ENCODE assay signal across 8 cellular contexts in genomic region chr12:121802843-121803698, GRCh38. TPM values are rescaled to one million over a fixed set of nuclear protein-coding genes. Genes with fewer than 3 reads are reported as not detected.
DNase-seq lines count a peak whose midpoint lies in the region; ATAC-seq, FAIRE-seq and TF ChIP-seq lines count a peak whose summit lies in the region.

No MANE protein-coding gene starts in this region.

- H3K36me3 ChIP-seq in keratinocyte (ENCODE audit: control insufficient read depth in 2 of 2, extremely low read depth in 1 of 2, insufficient read depth in 2 of 2, low read length in 2 of 2) = peaks cover 0 to 7% of the 10 kb centered on the region in 2 experiments

- H3K4me3 ChIP-seq in AG04450 (ENCODE audit: low read depth, low read length) (peak overlapping the region; percentile 73), keratinocyte (ENCODE audit: control insufficient read depth in 2 of 3, extremely low read depth in 1 of 3, insufficient read depth in 2 of 3, low read depth in 1 of 3, low read length in 3 of 3) (peak overlapping the region; percentile 65 to 82 (median 79))

- POLR2A ChIA-PET in AG04450 (lab: Yijun Ruan, JAX) = interaction anchor here (0.8 to 6.1 kb wide), 9 partner anchors 8 to 176 kb away, joined by 3 to 58 read pairs (median 6); partner anchors contain the start of gene PSMD9

- H3K27ac ChIP-seq in AG04450 (ENCODE audit: low read depth, low read length) (peak overlapping the region; percentile 98), keratinocyte (ENCODE audit: control insufficient read depth, insufficient read depth, low read length) (peak overlapping the region; percentile 90)

- peak overlapping the region; percentile 98 for H3K9ac ChIP-seq in keratinocyte (ENCODE audit: control insufficient read depth, extremely low read depth, insufficient read depth, low read length)

- TF ChIP-seq CTCF in AG04450 (IDR thresholded peaks at IDR 0.05; ENCODE audit: low read depth, low read length) = no peak
- no peak for TF ChIP-seq CTCF in keratinocyte (optimal IDR thresholded peaks at IDR 0.05 in 1 of 3, IDR thresholded peaks at IDR 0.05 in 1 of 3, conservative IDR thresholded peaks at IDR 0.05 in 1 of 3; ENCODE audit: extremely low read depth in 1 of 3, insufficient read depth in 2 of 3, low read length in 3 of 3)

- no peaks in the 10 kb centered on the region for H3K9me1 ChIP-seq in keratinocyte (ENCODE audit: control insufficient read depth, extremely low read depth, insufficient read depth, low read length)

- H4K20me1 ChIP-seq in keratinocyte (ENCODE audit: control insufficient read depth, extremely low read depth, insufficient read depth, low read length) = peaks cover 4% of the 10 kb centered on the region

- H3K79me2 ChIP-seq in keratinocyte (ENCODE audit: control insufficient read depth, insufficient read depth, low read length) = peaks cover 38% of the 10 kb centered on the region

- dilution Hi-C loops in keratinocyte (cut with MboI; ENCODE audit: extremely low pct_ligation_motif_present, low sequenced_read_pairs) = no loop called here

- H3K9me3 ChIP-seq in AG04450 (ENCODE audit: control insufficient read depth, insufficient read depth, low read length) = no peaks in the 10 kb centered on the region; the same call in 1 of the 2 replicates
- H3K9me3 ChIP-seq in keratinocyte (ENCODE audit: control insufficient read depth, low read depth, low read length) = no peaks in the 10 kb centered on the region

- H3K4me1 ChIP-seq in keratinocyte (ENCODE audit: control insufficient read depth, extremely low read depth, insufficient read depth, low read length) = peaks cover 41% of the 10 kb centered on the region

- H3K27me3 ChIP-seq in AG04450 (ENCODE audit: control insufficient read depth, insufficient read depth, low read length) (no peaks in the 10 kb centered on the region), keratinocyte (ENCODE audit: control insufficient read depth, extremely low read depth, insufficient read depth, low read length) (no peaks in the 10 kb centered on the region)

- DNase-seq in AG04450 (ENCODE audit: low read depth, low spot score) (peak; percentile 92), NCI-H510A treated with DMSO at 0.1 percent for 48 hours (lab: John Stamatoyannopoulos, UW) (peak; percentile 98), cerebellum (ENCODE audit: low spot score) (peak; percentile 95), keratinocyte (ENCODE audit: low read depth, low spot score) (no peak)
- DNase-seq in activated CD4-positive, alpha-beta T cell treated with anti-CD3 and anti-CD28 coated beads for 24 hours (ENCODE audit: low read depth in 2 of 2) = peak; percentile 75 to 79
- DNase-seq in stimulated activated CD4-positive, alpha-beta T cell treated with anti-CD3 and anti-CD28 coated beads, Interleukin-12 subunit alpha, Interleukin-12 subunit beta, amount 100 ng/mL, for 4 hours = peak; percentile 85

- H2AFZ ChIP-seq in keratinocyte (ENCODE audit: control insufficient read depth, low read length) = peak overlapping the region; percentile 70

- ATAC-seq in GM19023 (IDR thresholded peaks at IDR 0.05; ENCODE audit: unreplicated experiment) (peak; percentile 30), HG03378 (IDR thresholded peaks at IDR 0.05; ENCODE audit: unreplicated experiment) (peak; percentile 50)

- H3K4me2 ChIP-seq in keratinocyte (ENCODE audit: control insufficient read depth, extremely low read depth, insufficient read depth, low read depth, low read length) = peak overlapping the region; percentile 95

- CTCF ChIA-PET in AG04450 (lab: Charles Lee) = interaction anchor here (1.9 to 3.0 kb wide), 2 partner anchors 9 kb away, joined by 10 to 15 read pairs; partner anchors contain the start of gene RHOF

- peak; percentile 17 for FAIRE-seq in keratinocyte (lab: Jason Lieb, UNC)

RNA-seq across cellular contexts. Expression of gene SETD1B, which starts 0.7 kb away (rescaled TPM):
- polyA plus RNA-seq in AG04450 (2011; rRNA removed) (1.1 and 1.6 TPM in 2 replicates), keratinocyte (0.71 to 1.2 TPM (median 0.72 TPM) in 3 replicates)
- polyA minus RNA-seq in AG04450 (2011; rRNA and poly(A)+ RNA removed) = 3.4 and 3.5 TPM in 2 replicates
- 3.8 TPM for total RNA-seq in cerebellum
- polyA plus RNA-seq in keratinocyte (2011; ENCODE audit: low read depth) = 2.3 TPM
- polyA plus RNA-seq in keratinocyte (2011; cell fraction: cytosol; rRNA removed) = 0.83 and 1.4 TPM in 2 replicates
- 7.9 and 9.7 TPM in 2 replicates for polyA plus RNA-seq in keratinocyte (2011; cell fraction: nucleus; rRNA removed)
- polyA plus RNA-seq in keratinocyte (2012; ENCODE audit: low replicate concordance) = 5.2 and 6.0 TPM in 2 replicates
- polyA minus RNA-seq in keratinocyte = 1.5 to 8.6 TPM (median 2.4 TPM) in 3 replicates
- 4.0 TPM for polyA minus RNA-seq in keratinocyte (2011; cell fraction: cytosol; rRNA and poly(A)+ RNA removed)
- 5.5 and 6.5 TPM in 2 replicates for polyA minus RNA-seq in keratinocyte (2011; cell fraction: nucleus; rRNA and poly(A)+ RNA removed)

RNA-seq across cellular contexts. Expression of gene RHOF, which starts 9.6 kb away (rescaled TPM):
- polyA plus RNA-seq in AG04450 (2011; rRNA removed) (5.3 TPM in 2 replicates), keratinocyte (2.8 to 4.3 TPM (median 4.1 TPM) in 3 replicates)
- polyA minus RNA-seq in AG04450 (2011; rRNA and poly(A)+ RNA removed) = 10.3 and 14.6 TPM in 2 replicates
- total RNA-seq in cerebellum = 16.5 TPM
- 3.3 TPM for polyA plus RNA-seq in keratinocyte (2011; ENCODE audit: low read depth)
- polyA plus RNA-seq in keratinocyte (2011; cell fraction: cytosol; rRNA removed) = 3.1 and 5.3 TPM in 2 replicates
- 4.8 and 5.9 TPM in 2 replicates for polyA plus RNA-seq in keratinocyte (2011; cell fraction: nucleus; rRNA removed)
- polyA plus RNA-seq in keratinocyte (2012; ENCODE audit: low replicate concordance) = 2.5 and 6.1 TPM in 2 replicates
- polyA minus RNA-seq in keratinocyte = 7.0 to 7.7 TPM (median 7.7 TPM) in 3 replicates
- 11.5 TPM for polyA minus RNA-seq in keratinocyte (2011; cell fraction: cytosol; rRNA and poly(A)+ RNA removed)
- 3.7 and 4.3 TPM in 2 replicates for polyA minus RNA-seq in keratinocyte (2011; cell fraction: nucleus; rRNA and poly(A)+ RNA removed)

RNA-seq across cellular contexts. Expression of gene HPD, which starts 55.6 kb away (rescaled TPM):
- 0.05 TPM in 1 of 2 replicates, not detected in the other for polyA plus RNA-seq in AG04450 (2011; rRNA removed)
- not detected in 2 replicates for polyA minus RNA-seq in AG04450 (2011; rRNA and poly(A)+ RNA removed)
- not detected for total RNA-seq in cerebellum
- not detected in 3 replicates for polyA plus RNA-seq in keratinocyte
- polyA plus RNA-seq in keratinocyte (2011; ENCODE audit: low read depth) = not detected
- polyA plus RNA-seq in keratinocyte (2011; cell fraction: cytosol; rRNA removed) = not detected in 2 replicates
- polyA plus RNA-seq in keratinocyte (2011; cell fraction: nucleus; rRNA removed) = not detected in 2 replicates
- polyA plus RNA-seq in keratinocyte (2012; ENCODE audit: low replicate concordance) = not detected in 2 replicates
- polyA minus RNA-seq in keratinocyte = not detected in 3 replicates
- not detected for polyA minus RNA-seq in keratinocyte (2011; cell fraction: cytosol; rRNA and poly(A)+ RNA removed)
- polyA minus RNA-seq in keratinocyte (2011; cell fraction: nucleus; rRNA and poly(A)+ RNA removed) = not detected in 2 replicates
